ENCODE assay signal across 2 cellular contexts in the genomic region with DNA sequence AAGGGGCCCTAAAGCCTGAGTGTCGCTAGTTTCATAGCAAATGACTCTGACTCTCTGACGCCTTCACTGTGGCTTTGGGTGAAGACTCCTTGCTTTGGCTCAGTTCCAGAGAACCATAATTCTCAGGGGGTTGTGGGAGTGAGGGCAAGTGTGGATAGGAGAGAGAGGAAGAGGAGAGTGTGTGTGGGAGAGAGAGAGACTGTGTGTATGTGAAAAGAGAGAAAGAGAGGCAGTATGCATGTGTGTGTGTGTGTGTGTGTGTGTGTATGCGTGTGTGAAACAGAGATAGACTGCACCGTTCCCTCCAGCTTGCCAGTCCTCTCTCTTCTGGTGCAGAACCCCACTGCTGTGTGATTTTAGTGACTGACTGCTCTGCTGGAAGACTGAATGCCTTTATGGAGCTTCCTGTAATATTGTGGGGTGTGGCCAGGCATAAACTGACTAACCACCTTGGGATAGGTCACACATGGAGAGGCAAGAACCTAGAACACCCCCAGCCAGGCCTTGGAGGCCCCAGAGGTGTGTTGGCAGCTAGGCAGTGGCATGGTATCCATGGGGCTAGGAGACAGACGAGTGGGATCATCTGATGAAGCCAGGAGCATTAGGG.
TF ChIP-seq lines count a peak whose summit lies in the region.

No MANE protein-coding gene starts in this region.

TF ChIP-seq in HepG2, 621 proteins besides CTCF, POLR2A, EP300 and RAD21:
- TF ChIP-seq ZNF747 (CRISPR knock-in tag; IDR thresholded peaks at IDR 0.05; ENCODE audit: borderline replicate concordance) (no peak), SSRP1 (CRISPR knock-in tag; IDR thresholded peaks at IDR 0.05) (no peak), ZNF432 (CRISPR knock-in tag; IDR thresholded peaks at IDR 0.05; ENCODE audit: borderline replicate concordance) (no peak), TBL1XR1 (IDR thresholded peaks at IDR 0.05; ENCODE audit: borderline replicate concordance, low read length, partially characterized antibody) (no peak), NFE2L1 (CRISPR knock-in tag; IDR thresholded peaks at IDR 0.05; ENCODE audit: borderline replicate concordance) (no peak), KDM5A (IDR thresholded peaks at IDR 0.05; ENCODE audit: borderline replicate concordance, low read length) (no peak), NR1H2 (CRISPR knock-in tag; IDR thresholded peaks at IDR 0.05; ENCODE audit: borderline replicate concordance, low read depth) (no peak), FOXK2 (IDR thresholded peaks at IDR 0.05) (0 out of 2 replicates have a peak, but pooled peaks have one; percentile 30), TCF12 (IDR thresholded peaks at IDR 0.05) (no peak), TCF12 (CRISPR knock-in tag; IDR thresholded peaks at IDR 0.05) (no peak), FOXA1 (IDR thresholded peaks at IDR 0.05) (peak; percentile 26; the same call in 1 of the 2 replicates), FOXA1 (CRISPR knock-in tag; IDR thresholded peaks at IDR 0.05) (no peak), SNAPC2 (CRISPR knock-in tag; IDR thresholded peaks at IDR 0.05) (no peak), NFKBIZ (CRISPR knock-in tag; IDR thresholded peaks at IDR 0.05) (no peak)

TF ChIP-seq in K562, 482 proteins besides CTCF, POLR2A, EP300 and RAD21:
- TF ChIP-seq NFIC (IDR thresholded peaks at IDR 0.05) (peak; percentile 56), KHSRP (IDR thresholded peaks at IDR 0.05) (no peak)
